In the genomic region with DNA sequence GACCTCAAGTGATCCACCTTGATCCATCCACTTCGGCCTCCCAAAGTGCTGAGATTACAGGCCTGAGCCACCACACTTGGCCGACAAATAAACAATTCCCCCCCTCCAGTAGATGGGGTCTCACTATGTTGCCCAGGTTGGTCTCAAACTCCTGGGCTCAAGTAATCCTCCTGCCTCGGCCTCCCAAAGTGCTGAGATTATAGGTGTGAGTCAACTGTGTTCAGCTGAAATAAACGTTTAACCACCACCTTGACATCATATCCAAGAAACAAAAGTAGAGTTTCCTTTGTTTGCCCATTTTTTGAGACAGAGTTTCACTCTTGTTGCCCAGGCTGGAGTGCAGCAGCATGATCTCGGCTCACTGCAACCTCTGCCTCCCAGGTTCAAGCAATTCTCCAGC, we compare ENCODE assay signal across 1 cellular context.
TF ChIP-seq lines count a peak whose summit lies in the region.

No MANE protein-coding gene starts in this region.

TF ChIP-seq in K562, 482 proteins besides CTCF, POLR2A, EP300 and RAD21:
- TF ChIP-seq KDM1A (IDR thresholded peaks at IDR 0.05) (peak in 1 of 2 experiments; percentile 9; a peak in 1 of 4 replicates), ZNF121 (CRISPR knock-in tag; conservative IDR thresholded peaks at IDR 0.05) (peak; percentile 80), BCOR (IDR thresholded peaks at IDR 0.05) (peak; percentile 7; the same call in 1 of the 2 replicates), HDGF (IDR thresholded peaks at IDR 0.05) (peak; percentile 58; the same call in 1 of the 2 replicates), CSDE1 (IDR thresholded peaks at IDR 0.05) (0 out of 4 replicates have a peak, but pooled peaks of 1 of the 2 experiments have one; percentile 28)
